ENCODE assay signal across 8 cellular contexts in the genomic region with DNA sequence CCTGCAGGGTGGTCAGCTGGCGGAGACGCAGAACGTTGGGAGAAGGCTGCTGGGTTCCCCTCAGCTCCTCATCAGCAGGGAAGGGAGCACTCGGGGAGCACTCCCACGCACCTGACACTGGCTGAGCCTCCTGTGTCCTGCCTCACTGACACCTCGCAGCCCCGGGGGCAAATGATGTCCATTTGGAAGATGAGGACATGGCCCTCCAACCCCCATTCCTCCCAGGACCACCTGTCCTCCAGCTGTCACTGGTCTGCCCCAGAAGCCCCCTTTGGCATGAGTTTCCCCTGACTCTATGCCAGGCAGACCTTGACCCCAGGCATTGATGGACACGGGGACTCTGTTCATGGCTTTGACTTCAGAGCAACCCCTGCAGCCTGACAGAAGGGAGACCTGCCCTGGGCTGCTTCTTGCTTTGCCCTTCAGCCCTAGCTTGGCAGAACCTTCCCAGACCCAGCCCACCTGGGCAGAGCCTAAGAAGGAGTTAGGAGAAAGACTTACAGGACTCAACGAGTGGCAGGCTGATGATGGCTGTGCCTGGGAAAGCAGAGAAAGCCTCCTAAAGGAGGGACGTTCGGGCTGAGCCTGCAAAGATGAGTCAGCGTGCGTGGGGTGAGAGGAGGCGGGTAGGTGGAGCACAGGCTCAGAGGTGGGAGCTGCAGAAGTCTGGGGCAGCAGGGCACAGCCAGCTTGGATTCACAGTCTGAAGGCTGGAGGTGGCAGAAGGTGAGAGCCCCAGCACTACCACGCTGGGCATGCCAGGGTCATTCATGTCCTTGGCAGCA.
A peak's percentile ranks its signal among the peaks of the same experiment; 100 is the strongest.
DNase-seq lines count a peak whose midpoint lies in the region; ATAC-seq, FAIRE-seq and TF ChIP-seq lines count a peak whose summit lies in the region.

No MANE protein-coding gene starts in this region.

- intact Hi-C loops in sigmoid colon (cut with DNase I), result no loop called here

- no peaks in the 10 kb centered on the region for H3K27me3 ChIP-seq in WERI-Rb-1 (ENCODE audit: insufficient read depth, low read depth, severe bottlenecking)
- peaks cover 5 to 71% (median 34%) of the 10 kb centered on the region in 3 donors for H3K27me3 ChIP-seq in sigmoid colon

- H3K27ac ChIP-seq in WERI-Rb-1 (no peak overlapping the region), sigmoid colon (no peak overlapping the region)

- H3K36me3 ChIP-seq in WERI-Rb-1 (no peaks in the 10 kb centered on the region), sigmoid colon (no peaks in the 10 kb centered on the region)

- TF ChIP-seq CTCF in WERI-Rb-1 (IDR thresholded peaks at IDR 0.05; ENCODE audit: low read depth, low read length) (no peak), sigmoid colon (IDR thresholded peaks at IDR 0.05) (no peak), D721Med (IDR thresholded peaks at IDR 0.05; ENCODE audit: insufficient read depth, missing control alignments) (no peak)

- H3K4me3 ChIP-seq in WERI-Rb-1 (ENCODE audit: low read depth, low read length), result peak overlapping the region; percentile 28; the same call in 1 of the 2 replicates
- H3K4me3 ChIP-seq in sigmoid colon, result no peak overlapping the region

- no peak for FAIRE-seq in D721Med (lab: Jason Lieb, UNC)

- no peaks in the 10 kb centered on the region for H3K9me3 ChIP-seq in WERI-Rb-1 (ENCODE audit: severe bottlenecking)
- no peaks in the 10 kb centered on the region for H3K9me3 ChIP-seq in sigmoid colon

- peak; percentile 55 for DNase-seq in activated CD4-positive, alpha-beta T cell treated with anti-CD3 and anti-CD28 coated beads for 48 hours
- no peak for DNase-seq in activated CD4-positive, alpha-beta T cell treated with anti-CD3 and anti-CD28 coated beads for 1 hour
- DNase-seq in WERI-Rb-1, result peak; percentile 62
- peak; percentile 21 for DNase-seq in fibroblast of peridontal ligament (ENCODE audit: extremely low read depth)
- peak; percentile 57 for DNase-seq in sigmoid colon
- no peak for DNase-seq in D721Med (ENCODE audit: insufficient read length, low spot score)

- no peak for TF ChIP-seq POLR2A in sigmoid colon (IDR thresholded peaks at IDR 0.05)

- no peak for ATAC-seq in HG02970 (IDR thresholded peaks at IDR 0.05; ENCODE audit: low FRiP score, unreplicated experiment)
- ATAC-seq in GM18520 (IDR thresholded peaks at IDR 0.05; ENCODE audit: unreplicated experiment), result no peak

- 43 to 48% methylated on average over 15 of the region's 15 CpGs for WGBS in sigmoid colon, 2 donors

- no peak for TF ChIP-seq EP300 in sigmoid colon (IDR thresholded peaks at IDR 0.05)

- H3K4me1 ChIP-seq in sigmoid colon, result peaks cover 0 to 18% (median 16%) of the 10 kb centered on the region in 4 donors

Comparison
In these comparisons a context has a peak if more than half of its experiments do, and no peak if none do; other contexts are left out.
1. DNase-seq: peak in activated CD4-positive, alpha-beta T cell treated with anti-CD3 and anti-CD28 coated beads for 48 hours (single experiment), WERI-Rb-1 (single experiment), fibroblast of peridontal ligament (single experiment) and sigmoid colon (single experiment); none in activated CD4-positive, alpha-beta T cell treated with anti-CD3 and anti-CD28 coated beads for 1 hour (single experiment) and D721Med (single experiment).